18 cellular contexts compared by ENCODE assay signal in genomic region chr3:100449214-100449613, GRCh38. TPM values are rescaled to one million over a fixed set of nuclear protein-coding genes. Genes with fewer than 3 reads are reported as not detected.
DNase-seq lines count a peak whose midpoint lies in the region; ATAC-seq, FAIRE-seq and TF ChIP-seq lines count a peak whose summit lies in the region.
"Had no signal": no experiment of that assay in that cellular context is flagged by ENCODE, and none has a peak within 500 bp of the region (broad histone marks: within the 10 kb centered on the region; RNA-seq: fewer than 3 reads in every experiment).

No MANE protein-coding gene starts in this region.

- H3K9me2 ChIP-seq in MM.1S (replicated peaks; ENCODE audit: insufficient read depth, low read length), result no peaks in the 10 kb centered on the region

- POLR2A ChIA-PET in HepG2 (lab: Yijun Ruan, JAX), result no interaction called here
- POLR2A ChIA-PET in WTC11 (lab: Charles Lee), result no interaction called here

- H3K27ac Mint-ChIP-seq in WTC11, result peak overlapping the region; percentile 43
- H3K27ac Mint-ChIP-seq: CD14-positive monocyte; CD4-positive, alpha-beta memory T cell had no signal

- H3K4me2 ChIP-seq in HepG2 (ENCODE audit: low read depth, low read length) (no peak overlapping the region), MM.1S (ENCODE audit: low read depth, low read length) (no peak overlapping the region)
- H3K4me2 ChIP-seq: BLaER1 had no signal

- no peaks in the 10 kb centered on the region for H3K9me3 ChIP-seq in right lobe of liver
- peaks cover 7% of the 10 kb centered on the region; the same call in 1 of the 2 replicates for H3K9me3 ChIP-seq in HepG2 (ENCODE audit: low read length)
- no peaks in the 10 kb centered on the region; the same call in 1 of the 2 replicates for H3K9me3 ChIP-seq in MM.1S (replicated peaks; ENCODE audit: insufficient read depth, low read length)
- peaks cover 0 to 7% (median 0%) of the 10 kb centered on the region in 12 donors for H3K9me3 ChIP-seq in heart left ventricle

- no peak for TF ChIP-seq CTCF in right lobe of liver (IDR thresholded peaks at IDR 0.05)
- no peak for TF ChIP-seq CTCF in HepG2 (CRISPR knock-in tag; IDR thresholded peaks at IDR 0.05)
- TF ChIP-seq CTCF in WTC11 (IDR thresholded peaks at IDR 0.05), result no peak
- no peak for TF ChIP-seq CTCF in fibroblast of villous mesenchyme (IDR thresholded peaks at IDR 0.05; ENCODE audit: insufficient read depth, low read depth, low read length)
- TF ChIP-seq CTCF in MM.1S (IDR thresholded peaks at IDR 0.05; ENCODE audit: low read length), result no peak
- no peak for TF ChIP-seq CTCF in heart left ventricle (IDR thresholded peaks at IDR 0.05)

- TF ChIP-seq RAD21 in HepG2 (CRISPR knock-in tag; IDR thresholded peaks at IDR 0.05), result no peak

- BruUV-seq in HepG2 (replicated peaks; lab: Mats Ljungman, UMichigan), result no TSS peak

- H3K27me3 ChIP-seq in right lobe of liver (no peaks in the 10 kb centered on the region), HepG2 (ENCODE audit: control insufficient read depth in 1 of 2, insufficient read depth in 2 of 2, low read length in 2 of 2) (no peaks in the 10 kb centered on the region), MM.1S (replicated peaks; ENCODE audit: insufficient read depth, low read length) (no peaks in the 10 kb centered on the region), heart left ventricle (no peaks in the 10 kb centered on the region)
- H3K27me3 ChIP-seq: BLaER1 had no signal

- peaks cover 0 to 20% (median 4%) of the 10 kb centered on the region in 4 donors for H3K4me1 ChIP-seq in right lobe of liver
- no peaks in the 10 kb centered on the region for H3K4me1 ChIP-seq in HepG2 (ENCODE audit: insufficient read depth, low read length)
- no peaks in the 10 kb centered on the region for H3K4me1 ChIP-seq in MM.1S (ENCODE audit: low read length)
- H3K4me1 ChIP-seq in heart left ventricle, result no peaks in the 10 kb centered on the region
- H3K4me1 ChIP-seq: BLaER1, HAP-1 had no signal

- H3K4me3 ChIP-seq in right lobe of liver (no peak overlapping the region), HepG2 (replicated peaks in 1 of 3; ENCODE audit: insufficient read depth in 1 of 3, low read depth in 2 of 3, low read length in 3 of 3) (no peak overlapping the region), fibroblast of villous mesenchyme (ENCODE audit: low read depth, low read length) (no peak overlapping the region), MM.1S (ENCODE audit: low read length) (no peak overlapping the region), heart left ventricle (no peak overlapping the region)
- H3K4me3 ChIP-seq: BLaER1, GM12878, HAP-1 had no signal

- H3F3A ChIP-seq in MM.1S (ENCODE audit: insufficient read depth, low read length), result no peaks in the 10 kb centered on the region

- FAIRE-seq in HepG2 (lab: Jason Lieb, UNC), result no peak
- FAIRE-seq: GM12878, GM19239 had no signal

- no peak overlapping the region for H3K4me3 Mint-ChIP-seq in WTC11
- H3K4me3 Mint-ChIP-seq: CD14-positive monocyte; CD4-positive, alpha-beta memory T cell had no signal

- H3K4me1 Mint-ChIP-seq in WTC11, result peaks cover 23% of the 10 kb centered on the region
- H3K4me1 Mint-ChIP-seq: CD14-positive monocyte; CD4-positive, alpha-beta memory T cell had no signal

- H3K27ac ChIP-seq in right lobe of liver (no peak overlapping the region), HepG2 (ENCODE audit: extremely low read length, insufficient read depth, low read length) (no peak overlapping the region), MM.1S (ENCODE audit: low read length) (no peak overlapping the region), heart left ventricle (no peak overlapping the region)
- H3K27ac ChIP-seq: BLaER1, HL-60 had no signal

- whole genome bisulfite sequencing in right lobe of liver (ENCODE audit: insufficient coverage, low coverage, low lambda C conversion rate, missing lambda C conversion rate), result 21% methylated on average over 2 of the region's 2 CpGs
- WGBS in HepG2 (ENCODE audit: low lambda C conversion rate), result 96% methylated on average over 2 of the region's 2 CpGs
- 61 to 69% (median 62%) methylated on average over 2 of the region's 2 CpGs for WGBS in heart left ventricle, 4 donors

- H3K9ac ChIP-seq in HepG2 (ENCODE audit: insufficient read depth, low read depth, low read length) (no peak overlapping the region), MM.1S (ENCODE audit: low read length) (no peak overlapping the region)
- H3K9ac ChIP-seq: BLaER1 had no signal

- no peaks in the 10 kb centered on the region for H3K27me3 Mint-ChIP-seq in WTC11 (ENCODE audit: low read depth)

- TF ChIP-seq EP300 in HepG2 (IDR thresholded peaks at IDR 0.05; ENCODE audit: low read depth in 2 of 2, low read length in 2 of 2) (no peak), HepG2 (CRISPR knock-in tag; IDR thresholded peaks at IDR 0.05; ENCODE audit: borderline replicate concordance) (no peak)

- peaks cover 51% of the 10 kb centered on the region for H3K36me3 Mint-ChIP-seq in WTC11
- H3K36me3 Mint-ChIP-seq: CD14-positive monocyte; CD4-positive, alpha-beta memory T cell had no signal

- DNase-seq in right lobe of liver (no peak), HepG2 (ENCODE audit: low spot score) (no peak), WTC11 (ENCODE audit: low spot score) (no peak), fibroblast of villous mesenchyme (ENCODE audit: low read depth) (peak; percentile 56), cortex of kidney (lab: John Stamatoyannopoulos, UW) (no peak), MM.1S (no peak), heart left ventricle (no peak)
- DNase-seq: 8988T; CD4-positive, alpha-beta memory T cell; DMS79 treated with DMSO at 0.1 percent for 48 hours; IMR-90 had no signal

- H3K79me2 ChIP-seq in HepG2 (ENCODE audit: insufficient read depth, low read length), result no peaks in the 10 kb centered on the region
- H3K79me2 ChIP-seq in MM.1S (ENCODE audit: low read length), result no peaks in the 10 kb centered on the region

- H3K9me3 Mint-ChIP-seq in WTC11, result peaks cover 34% of the 10 kb centered on the region

- H4K20me1 ChIP-seq in HepG2 (ENCODE audit: insufficient read depth, low read length) (no peaks in the 10 kb centered on the region), MM.1S (ENCODE audit: insufficient read depth, low read length) (no peaks in the 10 kb centered on the region)
- H4K20me1 ChIP-seq: BLaER1 had no signal

- ATAC-seq in right lobe of liver (peak in 3 of 4 donors; percentile 39 to 54 (median 46)), HepG2 (no peak), WTC11 (no peak), GM18858 (IDR thresholded peaks at IDR 0.05; ENCODE audit: unreplicated experiment) (no peak), heart left ventricle (no peak)
- ATAC-seq: GM12878 had no signal

- no peak overlapping the region for H2AFZ ChIP-seq in HepG2 (ENCODE audit: low read length)
- no peak overlapping the region for H2AFZ ChIP-seq in MM.1S (ENCODE audit: low read length)

- in situ Hi-C loops in HepG2 (cut with HindIII; ENCODE audit: extremely low pct_ligation_motif_present, low pct_unique_long_range_greater_than_20kb), result no loop called here

- H3K36me3 ChIP-seq in right lobe of liver (no peaks in the 10 kb centered on the region), HepG2 (replicated peaks in 1 of 2; ENCODE audit: control insufficient read depth in 1 of 2, insufficient read depth in 2 of 2, low read length in 2 of 2) (no peaks in the 10 kb centered on the region), MM.1S (replicated peaks; ENCODE audit: insufficient read depth, low read length) (no peaks in the 10 kb centered on the region), heart left ventricle (peaks cover 0 to 4% (median 0%) of the 10 kb centered on the region in 9 donors)
- H3K36me3 ChIP-seq: BLaER1, HAP-1 had no signal

- intact Hi-C loops in right lobe of liver (cut with DNase I) (no loop called here), HepG2 (cut with micrococcal nuclease; ENCODE audit: unreplicated experiment) (no loop called here), heart left ventricle (cut with DNase I) (no loop called here)

- CTCF ChIA-PET in HepG2 (lab: Yijun Ruan, JAX; ENCODE audit: low intra/inter-chr PET ratio, low total read pairs), result no interaction called here
- CTCF ChIA-PET in WTC11 (lab: Charles Lee), result interaction anchor here (3.7 kb wide), 1 partner anchor 14 kb away, joined by 17 read pairs; no protein-coding TSS in a partner anchor

- TF ChIP-seq POLR2A in right lobe of liver (IDR thresholded peaks at IDR 0.05) (no peak), HepG2 (IDR thresholded peaks at IDR 0.05; ENCODE audit: insufficient read depth in 1 of 2, low read depth in 2 of 2, low read length in 2 of 2) (no peak), heart left ventricle (IDR thresholded peaks at IDR 0.05) (no peak)

RNA-seq across cellular contexts. Expression of gene TMEM45A, which starts 43.2 kb away (rescaled TPM):
- 100 to 1,000 TPM in 1 of 6 experiments, 10 to 100 TPM in 5; 47.9 to 189 (median 54.2) TPM for total RNA-seq in right lobe of liver
- total RNA-seq in HepG2 (2016; rRNA removed; fragmentation: Illumina TruSeq; extraction: Trizol), result 11.7 and 14.8 TPM in 2 replicates
- 12.3 and 13.1 TPM in 2 replicates for total RNA-seq in HepG2 (2016; cell fraction: cytosol; rRNA removed; fragmentation: Illumina TruSeq; extraction: Trizol; ENCODE audit: low read depth)
- total RNA-seq in HepG2 (2016; cell fraction: insoluble cytoplasmic fraction; rRNA removed; fragmentation: Illumina TruSeq; extraction: Trizol), result 14.9 and 15.7 TPM in 2 replicates
- 15.8 and 19.0 TPM in 2 replicates for total RNA-seq in HepG2 (2016; cell fraction: membrane; rRNA removed; fragmentation: Illumina TruSeq; extraction: Trizol)
- total RNA-seq in HepG2 (2016; cell fraction: nucleus; rRNA removed; fragmentation: Illumina TruSeq; extraction: Trizol), result 10.6 and 12.1 TPM in 2 replicates
- polyA plus RNA-seq in HepG2 (2011; rRNA removed), result 22.7 and 38.5 TPM in 2 replicates
- 20.6 and 27.2 TPM in 2 replicates for polyA plus RNA-seq in HepG2 (2011; cell fraction: cytosol; rRNA removed)
- 5.3 and 7.0 TPM in 2 replicates for polyA plus RNA-seq in HepG2 (2011; cell fraction: nucleus; rRNA removed)
- polyA plus RNA-seq in HepG2 (2012), result 18.8 and 51.5 TPM in 2 replicates
- 12.8 and 17.6 TPM in 2 replicates for polyA plus RNA-seq in HepG2 (2016; cell fraction: cytosol; fragmentation: Illumina TruSeq; extraction: Trizol; ENCODE audit: low read depth)
- polyA plus RNA-seq in HepG2 (2016; cell fraction: insoluble cytoplasmic fraction; fragmentation: Illumina TruSeq; extraction: Trizol; ENCODE audit: low read depth), result 11.9 and 14.7 TPM in 2 replicates
- polyA plus RNA-seq in HepG2 (2016; cell fraction: membrane; fragmentation: Illumina TruSeq; extraction: Trizol; ENCODE audit: low read depth), result 13.4 and 20.3 TPM in 2 replicates
- polyA plus RNA-seq in HepG2 (2016; cell fraction: nucleus; fragmentation: Illumina TruSeq; extraction: Trizol; ENCODE audit: insufficient read depth, low read depth), result 11.9 and 14.7 TPM in 2 replicates
- 10.5 and 24.5 TPM in 2 replicates for polyA minus RNA-seq in HepG2 (2011; rRNA and poly(A)+ RNA removed; ENCODE audit: low replicate concordance)
- 9.0 and 12.6 TPM in 2 replicates for polyA minus RNA-seq in HepG2 (2011; cell fraction: cytosol; rRNA and poly(A)+ RNA removed)
- polyA minus RNA-seq in HepG2 (2011; cell fraction: nucleus; rRNA and poly(A)+ RNA removed), result 9.8 and 13.3 TPM in 2 replicates
- 6.6 to 16.0 TPM (median 15.1 TPM) in 3 replicates for total RNA-seq in WTC11 (2021)
- 31.2 and 53.1 TPM in 2 replicates for total RNA-seq in fibroblast of villous mesenchyme
- 1 to 10 TPM; 1.8 to 6.6 (median 3.1) TPM for total RNA-seq in heart left ventricle
- polyA plus RNA-seq in heart left ventricle, result 10 to 100 TPM in 1 of 2 donors, 1 to 10 TPM in 1; 1.9 to 11.2 TPM
- polyA plus RNA-seq: CD4-positive, alpha-beta memory T cell had no signal

RNA-seq across cellular contexts. Expression of gene LNP1, which starts 47.9 kb away (rescaled TPM):
- total RNA-seq in right lobe of liver (1 to 10 TPM in 5 of 6 experiments, under 1 TPM in 1; 0.89 to 1.9 (median 1.7) TPM), HepG2 (2016; rRNA removed; fragmentation: Illumina TruSeq; extraction: Trizol) (6.0 and 7.0 TPM in 2 replicates), WTC11 (2021) (6.7 to 7.9 TPM (median 6.8 TPM) in 3 replicates), fibroblast of villous mesenchyme (4.2 and 4.7 TPM in 2 replicates), heart left ventricle (1 to 10 TPM; 2.5 to 5.9 (median 3.7) TPM)
- 3.0 and 3.4 TPM in 2 replicates for total RNA-seq in HepG2 (2016; cell fraction: cytosol; rRNA removed; fragmentation: Illumina TruSeq; extraction: Trizol; ENCODE audit: low read depth)
- total RNA-seq in HepG2 (2016; cell fraction: insoluble cytoplasmic fraction; rRNA removed; fragmentation: Illumina TruSeq; extraction: Trizol), result 6.4 and 6.6 TPM in 2 replicates
- total RNA-seq in HepG2 (2016; cell fraction: membrane; rRNA removed; fragmentation: Illumina TruSeq; extraction: Trizol), result 7.4 and 9.1 TPM in 2 replicates
- total RNA-seq in HepG2 (2016; cell fraction: nucleus; rRNA removed; fragmentation: Illumina TruSeq; extraction: Trizol), result 10.3 and 12.6 TPM in 2 replicates
- polyA plus RNA-seq in HepG2 (2011; rRNA removed) (3.4 and 3.6 TPM in 2 replicates), heart left ventricle (1 to 10 TPM; 1.4 to 2.8 TPM)
- polyA plus RNA-seq in HepG2 (2011; cell fraction: cytosol; rRNA removed), result 4.9 and 6.1 TPM in 2 replicates
- polyA plus RNA-seq in HepG2 (2011; cell fraction: nucleus; rRNA removed), result 7.0 and 8.3 TPM in 2 replicates
- 3.7 and 5.4 TPM in 2 replicates for polyA plus RNA-seq in HepG2 (2012)
- 2.3 and 3.0 TPM in 2 replicates for polyA plus RNA-seq in HepG2 (2016; cell fraction: cytosol; fragmentation: Illumina TruSeq; extraction: Trizol; ENCODE audit: low read depth)
- 6.5 and 7.3 TPM in 2 replicates for polyA plus RNA-seq in HepG2 (2016; cell fraction: insoluble cytoplasmic fraction; fragmentation: Illumina TruSeq; extraction: Trizol; ENCODE audit: low read depth)
- 6.5 and 6.9 TPM in 2 replicates for polyA plus RNA-seq in HepG2 (2016; cell fraction: membrane; fragmentation: Illumina TruSeq; extraction: Trizol; ENCODE audit: low read depth)
- polyA plus RNA-seq in HepG2 (2016; cell fraction: nucleus; fragmentation: Illumina TruSeq; extraction: Trizol; ENCODE audit: insufficient read depth, low read depth), result 4.8 and 5.0 TPM in 2 replicates
- polyA minus RNA-seq in HepG2 (2011; rRNA and poly(A)+ RNA removed; ENCODE audit: low replicate concordance), result 9.4 and 11.0 TPM in 2 replicates
- polyA minus RNA-seq in HepG2 (2011; cell fraction: cytosol; rRNA and poly(A)+ RNA removed), result 4.6 and 6.0 TPM in 2 replicates
- polyA minus RNA-seq in HepG2 (2011; cell fraction: nucleus; rRNA and poly(A)+ RNA removed), result 49.2 and 56.0 TPM in 2 replicates

RNA-seq across cellular contexts. Expression of gene TOMM70, which starts 48.3 kb away (rescaled TPM):
- total RNA-seq in right lobe of liver (10 to 100 TPM; 30.2 to 44.9 (median 39.6) TPM), HepG2 (2016; rRNA removed; fragmentation: Illumina TruSeq; extraction: Trizol) (77.2 and 95.2 TPM in 2 replicates), WTC11 (2021) (46.8 to 59.2 TPM (median 47.7 TPM) in 3 replicates), fibroblast of villous mesenchyme (47.4 and 65.2 TPM in 2 replicates), heart left ventricle (10 to 100 TPM; 39.1 to 67.0 (median 57.2) TPM)
- total RNA-seq in HepG2 (2016; cell fraction: cytosol; rRNA removed; fragmentation: Illumina TruSeq; extraction: Trizol; ENCODE audit: low read depth), result 6.5 and 9.2 TPM in 2 replicates
- total RNA-seq in HepG2 (2016; cell fraction: insoluble cytoplasmic fraction; rRNA removed; fragmentation: Illumina TruSeq; extraction: Trizol), result 75.3 and 96.0 TPM in 2 replicates
- 31.5 and 33.7 TPM in 2 replicates for total RNA-seq in HepG2 (2016; cell fraction: membrane; rRNA removed; fragmentation: Illumina TruSeq; extraction: Trizol)
- 50.1 and 54.0 TPM in 2 replicates for total RNA-seq in HepG2 (2016; cell fraction: nucleus; rRNA removed; fragmentation: Illumina TruSeq; extraction: Trizol)
- polyA plus RNA-seq in HepG2 (2011; rRNA removed) (20.7 and 27.0 TPM in 2 replicates), heart left ventricle (10 to 100 TPM; 25.9 to 45.7 TPM)
- polyA plus RNA-seq in HepG2 (2011; cell fraction: cytosol; rRNA removed), result 11.9 and 15.5 TPM in 2 replicates
- 8.0 and 10.2 TPM in 2 replicates for polyA plus RNA-seq in HepG2 (2011; cell fraction: nucleus; rRNA removed)
- polyA plus RNA-seq in HepG2 (2012), result 30.9 and 42.1 TPM in 2 replicates
- polyA plus RNA-seq in HepG2 (2016; cell fraction: cytosol; fragmentation: Illumina TruSeq; extraction: Trizol; ENCODE audit: low read depth), result 3.9 and 4.3 TPM in 2 replicates
- 74.4 and 75.6 TPM in 2 replicates for polyA plus RNA-seq in HepG2 (2016; cell fraction: insoluble cytoplasmic fraction; fragmentation: Illumina TruSeq; extraction: Trizol; ENCODE audit: low read depth)
- polyA plus RNA-seq in HepG2 (2016; cell fraction: membrane; fragmentation: Illumina TruSeq; extraction: Trizol; ENCODE audit: low read depth), result 14.2 and 15.7 TPM in 2 replicates
- 44.0 and 46.4 TPM in 2 replicates for polyA plus RNA-seq in HepG2 (2016; cell fraction: nucleus; fragmentation: Illumina TruSeq; extraction: Trizol; ENCODE audit: insufficient read depth, low read depth)
- polyA minus RNA-seq in HepG2 (2011; rRNA and poly(A)+ RNA removed; ENCODE audit: low replicate concordance), result 24.9 and 26.6 TPM in 2 replicates
- 41.5 and 45.5 TPM in 2 replicates for polyA minus RNA-seq in HepG2 (2011; cell fraction: cytosol; rRNA and poly(A)+ RNA removed)
- 43.3 and 46.1 TPM in 2 replicates for polyA minus RNA-seq in HepG2 (2011; cell fraction: nucleus; rRNA and poly(A)+ RNA removed)

Comparison
In these comparisons a context has a peak if more than half of its experiments do, and no peak if none do; other contexts are left out.
1. ATAC-seq: peak in right lobe of liver (3 of 4); none in HepG2 (single experiment), WTC11 (single experiment), GM18858 (single experiment) and heart left ventricle (0 of 4).